Comparison of ENCODE assay signal across 8 cellular contexts in the genomic region with DNA sequence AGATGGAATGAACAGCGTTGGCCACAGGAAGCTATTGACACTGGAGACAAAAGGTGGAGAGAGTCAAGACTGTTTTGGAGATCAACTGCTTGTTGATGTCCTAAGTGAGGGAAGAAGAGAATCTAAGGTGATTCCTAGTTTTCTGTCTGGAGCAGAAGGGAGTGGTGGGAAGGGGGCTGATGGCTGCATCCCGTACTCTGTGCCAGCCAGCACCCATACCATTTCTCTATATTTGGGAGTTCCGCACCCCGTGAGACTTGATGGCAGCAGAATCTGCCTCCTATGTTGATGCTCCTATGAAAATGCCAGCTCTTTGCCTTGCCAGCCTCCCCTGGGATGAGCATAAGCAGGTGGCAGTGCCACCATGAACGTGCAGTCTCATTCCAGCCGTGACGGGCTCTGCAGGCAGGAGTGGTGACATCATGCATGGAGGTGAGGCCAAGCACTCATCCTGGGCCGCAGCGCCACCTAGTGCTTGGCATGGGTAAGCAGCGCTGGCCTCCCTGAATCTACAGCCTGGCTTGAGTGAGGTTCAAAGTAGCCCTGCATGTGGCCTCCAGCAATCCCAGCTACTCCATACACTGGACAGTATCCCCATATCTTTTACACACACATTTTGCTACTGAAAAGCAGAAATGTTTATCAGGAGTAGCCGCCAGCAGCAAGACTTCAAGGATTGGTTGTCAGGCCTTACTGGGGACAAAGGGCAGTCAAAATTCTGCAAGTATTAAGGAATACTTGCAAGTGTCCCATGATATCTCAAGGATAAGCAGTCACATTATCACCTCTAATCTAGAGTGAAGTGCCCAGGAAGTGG.
DNase-seq lines count a peak whose midpoint lies in the region; ATAC-seq and TF ChIP-seq lines count a peak whose summit lies in the region.

No MANE protein-coding gene starts in this region.

- ATAC-seq in GM18907 (IDR thresholded peaks at IDR 0.05; ENCODE audit: unreplicated experiment) = peak; percentile 91
- peak; percentile 97 for ATAC-seq in HG03280 (IDR thresholded peaks at IDR 0.05; ENCODE audit: unreplicated experiment)

- TF ChIP-seq CTCF in AG09309 (IDR thresholded peaks at IDR 0.05; ENCODE audit: control insufficient read depth, insufficient read depth, low read depth, low read length, missing control alignments) = peak; percentile 96

- no peak overlapping the region for H3K27ac ChIP-seq in caudate nucleus (ENCODE audit: low read depth, low read length)

- H3K4me3 ChIP-seq in AG09309 (ENCODE audit: control insufficient read depth, low read depth, low read length) = no peak overlapping the region

- peak; percentile 37 for DNase-seq in AG09309 (ENCODE audit: low read depth)
- peak; percentile 85 for DNase-seq in NCI-H2227 treated with DMSO at 0.1 percent for 48 hours (lab: John Stamatoyannopoulos, UW)
- DNase-seq in activated CD4-positive, CD25-positive, alpha-beta regulatory T cell treated with anti-CD3 and anti-CD28 coated beads, Interleukin-2, amount 50 U/mL, for 16 hours (ENCODE audit: low read depth, low spot score) = peak; percentile 57
- DNase-seq in caudate nucleus (lab: John Stamatoyannopoulos, UW) = peak in 59 of 61 donors; percentile 7 to 86 (median 61)
- peak; percentile 84 for DNase-seq in kidney glomerular epithelial cell (lab: John Stamatoyannopoulos, UW)
- DNase-seq in stimulated activated CD4-positive, alpha-beta T cell treated with anti-CD3 and anti-CD28 coated beads, Interleukin-1b, Interleukin-23, amount 100 ng/mL, for 4 hours (ENCODE audit: low read depth in 2 of 2) = peak; percentile 65 to 75
